Comparison of ENCODE assay signal across 10 cellular contexts in genomic region chr15:78044407-78045155, GRCh38. TPM values are rescaled to one million over a fixed set of nuclear protein-coding genes. Genes with fewer than 3 reads are reported as not detected.
DNase-seq lines count a peak whose midpoint lies in the region; ATAC-seq and TF ChIP-seq lines count a peak whose summit lies in the region.
"Had no signal": no experiment of that assay in that cellular context is flagged by ENCODE, and none has a peak within 500 bp of the region (broad histone marks: within the 10 kb centered on the region; RNA-seq: fewer than 3 reads in every experiment).

No MANE protein-coding gene starts in this region.

- H3K36me3 ChIP-seq in CD4-positive, alpha-beta memory T cell (ENCODE audit: insufficient read depth, low read length): peaks cover 8% of the 10 kb centered on the region
- H3K36me3 ChIP-seq in KOPT-K1 (ENCODE audit: insufficient read depth, low read length) (peaks cover 33% of the 10 kb centered on the region), adipocyte (ENCODE audit: control insufficient read depth, insufficient read depth, low read length, severe bottlenecking) (peaks cover 18% of the 10 kb centered on the region), MG63 (peaks cover 32% of the 10 kb centered on the region)

- CTCF ChIA-PET in CD4-positive, alpha-beta memory T cell (lab: Charles Lee; ENCODE audit: partially characterized antibody): interaction anchor here (0.7 to 1.3 kb wide), 7 partner anchors 10 to 77 kb away, joined by 3 to 5 read pairs (median 4); no protein-coding TSS in a partner anchor

- peak overlapping the region; percentile 42 for H3K27ac ChIP-seq in CD4-positive, alpha-beta memory T cell (ENCODE audit: low read depth, low read length)
- peak overlapping the region; percentile 53 for H3K27ac ChIP-seq in KOPT-K1 (ENCODE audit: low read depth, low read length, poor library complexity, severe bottlenecking)

- intact Hi-C loops in CD4-positive, alpha-beta memory T cell (cut with micrococcal nuclease): no loop called here
- intact Hi-C loops in natural killer cell (cut with micrococcal nuclease): loop anchor here (1.0 kb wide), 1 partner anchor 9 kb away; no protein-coding TSS in a partner anchor

- peak in 3 of 5 donors; percentile 38 to 67 (median 50) for DNase-seq in CD4-positive, alpha-beta memory T cell
- peak; percentile 64 for DNase-seq in adipocyte (ENCODE audit: low read depth)
- DNase-seq in natural killer cell: peak; percentile 37
- DNase-seq in NCI-H146 treated with DMSO at 0.1 percent for 48 hours (lab: John Stamatoyannopoulos, UW; ENCODE audit: unreplicated experiment): no peak
- no peak for DNase-seq in MG63
- no peak for DNase-seq in DMS153 (lab: John Stamatoyannopoulos, UW)
- DNase-seq: effector CD4-positive, alpha-beta T cell had no signal

- H3K36me3 Mint-ChIP-seq in CD4-positive, alpha-beta memory T cell: peaks cover 32 to 33% of the 10 kb centered on the region in 2 donors
- H3K36me3 Mint-ChIP-seq in natural killer cell: no peaks in the 10 kb centered on the region

- H3K4me1 ChIP-seq in CD4-positive, alpha-beta memory T cell (ENCODE audit: insufficient read depth, low read length): peaks cover 100% of the 10 kb centered on the region
- H3K4me1 ChIP-seq in adipocyte (ENCODE audit: control insufficient read depth, insufficient read depth, low read length): peaks cover 60% of the 10 kb centered on the region

- H3K9me3 Mint-ChIP-seq in CD4-positive, alpha-beta memory T cell: no peaks in the 10 kb centered on the region
- H3K9me3 Mint-ChIP-seq in natural killer cell: no peaks in the 10 kb centered on the region

- no peaks in the 10 kb centered on the region for H3K9me3 ChIP-seq in CD4-positive, alpha-beta memory T cell (ENCODE audit: control insufficient read depth in 1 of 2, low read length in 2 of 2)
- no peaks in the 10 kb centered on the region for H3K9me3 ChIP-seq in KOPT-K1 (ENCODE audit: insufficient read depth, low read length, poor library complexity, severe bottlenecking)
- no peaks in the 10 kb centered on the region for H3K9me3 ChIP-seq in adipocyte (ENCODE audit: control insufficient read depth, low read length)
- H3K9me3 ChIP-seq in MG63: no peaks in the 10 kb centered on the region

- no peaks in the 10 kb centered on the region for H3K27me3 ChIP-seq in CD4-positive, alpha-beta memory T cell (ENCODE audit: insufficient read depth, low read length)
- no peaks in the 10 kb centered on the region for H3K27me3 ChIP-seq in adipocyte (replicated peaks; ENCODE audit: control insufficient read depth, insufficient read depth, low read length)
- H3K27me3 ChIP-seq in MG63: no peaks in the 10 kb centered on the region

- H3K27me3 Mint-ChIP-seq in CD4-positive, alpha-beta memory T cell: no peaks in the 10 kb centered on the region
- no peaks in the 10 kb centered on the region for H3K27me3 Mint-ChIP-seq in natural killer cell (ENCODE audit: low read depth in 2 of 2)

- H3K4me1 Mint-ChIP-seq in CD4-positive, alpha-beta memory T cell: peaks cover 66 to 99% (median 88%) of the 10 kb centered on the region in 4 donors
- H3K4me1 Mint-ChIP-seq in natural killer cell: peaks cover 78 to 79% of the 10 kb centered on the region in 2 donors

- POLR2A ChIA-PET in CD4-positive, alpha-beta memory T cell (lab: Charles Lee; ENCODE audit: partially characterized antibody): interaction anchor here (1.2 to 32.5 kb wide), 5 partner anchors 8 to 28 kb away, joined by 3 to 984 read pairs (median 35); partner anchors contain the start of gene TBC1D2B

- no peak for TF ChIP-seq CTCF in natural killer cell (IDR thresholded peaks at IDR 0.05)

- ATAC-seq in natural killer cell (peak; percentile 69 to 86 (median 85)), HG03571 (IDR thresholded peaks at IDR 0.05; ENCODE audit: unreplicated experiment) (no peak)

- H3K4me3 Mint-ChIP-seq in CD4-positive, alpha-beta memory T cell: peak overlapping the region in 7 of 8 donors; percentile 57 to 90 (median 75)
- H3K4me3 Mint-ChIP-seq in natural killer cell: peak overlapping the region; percentile 75

- H3K9ac ChIP-seq in adipocyte (ENCODE audit: low read length): peak overlapping the region; percentile 7

- no peak overlapping the region for H3K4me3 ChIP-seq in CD4-positive, alpha-beta memory T cell (ENCODE audit: low read length in 2 of 2)
- no peak overlapping the region for H3K4me3 ChIP-seq in adipocyte (ENCODE audit: low read length)
- no peak overlapping the region for H3K4me3 ChIP-seq in MG63

- peak overlapping the region; percentile 86 to 98 (median 95) for H3K27ac Mint-ChIP-seq in CD4-positive, alpha-beta memory T cell
- peak overlapping the region; percentile 96 to 97 for H3K27ac Mint-ChIP-seq in natural killer cell

RNA-seq across cellular contexts. Expression of gene TBC1D2B, which starts 32.9 kb away (rescaled TPM):
- 100 to 1,000 TPM in 1 of 2 experiments, 10 to 100 TPM in 1; 98.1 to 114 TPM for total RNA-seq in CD4-positive, alpha-beta memory T cell
- 10 to 100 TPM in 1 of 2 donors, 1 to 10 TPM in 1; 5.6 to 35.4 TPM for polyA plus RNA-seq in CD4-positive, alpha-beta memory T cell
- 10 to 100 TPM; 54.0 to 83.5 (median 56.7) TPM for total RNA-seq in natural killer cell
- 30.6 and 31.4 TPM in 2 replicates for total RNA-seq in MG63 (2014; rRNA removed; shearing (Covaris generic); ENCODE audit: low replicate concordance)

RNA-seq across cellular contexts. Expression of gene SH2D7, which starts 47.8 kb away (rescaled TPM):
- total RNA-seq in CD4-positive, alpha-beta memory T cell: not detected
- not detected for polyA plus RNA-seq in CD4-positive, alpha-beta memory T cell
- total RNA-seq in natural killer cell: not detected
- not detected in 2 replicates for total RNA-seq in MG63 (2014; rRNA removed; shearing (Covaris generic); ENCODE audit: low replicate concordance)
- total RNA-seq: Daoy had no signal

Comparison
In these comparisons a context has a peak if more than half of its experiments do, and no peak if none do; other contexts are left out.
1. DNase-seq: peak in CD4-positive, alpha-beta memory T cell (3 of 5), adipocyte (single experiment) and natural killer cell (single experiment); none in NCI-H146 treated with DMSO at 0.1 percent for 48 hours (single experiment), MG63 (single experiment) and DMS153 (single experiment).